In genomic region chr6:99568103-99568933, GRCh38 we compare ENCODE assay signal across 8 cellular contexts. TPM values are rescaled to one million over a fixed set of nuclear protein-coding genes. Genes with fewer than 3 reads are reported as not detected.
DNase-seq lines count a peak whose midpoint lies in the region; ATAC-seq, FAIRE-seq and TF ChIP-seq lines count a peak whose summit lies in the region.

Gene CCNC (minus strand): TSS chr6:99568660. CDS start chr6:99568527, 133 bp downstream.

- peak within 1 kb of the TSS; percentile 93 for H3K4me3 ChIP-seq in CD8-positive, alpha-beta T cell (ENCODE audit: low read depth, low read length)
- H3K4me3 ChIP-seq in H1 (ENCODE audit: extremely low read depth in 1 of 4, insufficient read depth in 2 of 4, low read depth in 3 of 4, low read length in 4 of 4) = peak within 1 kb of the TSS; percentile 81 to 98 (median 96)

- peak within 1 kb of the TSS; percentile 40 for H4K91ac ChIP-seq in H1 (replicated peaks; ENCODE audit: insufficient read length, low read length)

- ATAC-seq in CD8-positive, alpha-beta T cell = peak; percentile 94
- peak; percentile 98 for ATAC-seq in GM19463 (IDR thresholded peaks at IDR 0.05; ENCODE audit: unreplicated experiment)
- ATAC-seq in memory B cell (ENCODE audit: low read depth) = peak; percentile 95

- no peak within 1 kb of the TSS for H3K14ac ChIP-seq in H1 (ENCODE audit: insufficient read length)

- peak within 1 kb of the TSS; percentile 99 for H4K8ac ChIP-seq in H1 (ENCODE audit: extremely low read depth, insufficient read depth, low read length)

- CTCF ChIA-PET in CD8-positive, alpha-beta T cell (lab: Charles Lee) = interaction anchor here (0.7 to 1.5 kb wide), 5 partner anchors 17 to 49 kb away, joined by 3 to 8 read pairs (median 5); no protein-coding TSS in a partner anchor
- CTCF ChIA-PET in H1 (lab: Charles Lee; ENCODE audit: partially characterized antibody) = interaction anchor here (0.6 to 2.2 kb wide), 15 partner anchors 15 to 879 kb away, joined by 3 to 7 read pairs (median 4); no protein-coding TSS in a partner anchor

- peak; percentile 24 to 89 for TF ChIP-seq EP300 in H1 (IDR thresholded peaks at IDR 0.05; ENCODE audit: borderline replicate concordance in 1 of 2, low read depth in 2 of 2, low read length in 2 of 2)

- peak within 1 kb of the TSS; percentile 93; the same call in 1 of the 2 replicates for H2BK5ac ChIP-seq in H1 (ENCODE audit: low read depth, low read length)

- no peak within 1 kb of the TSS for H3K23ac ChIP-seq in H1 (ENCODE audit: insufficient read length)

- peak within 1 kb of the TSS; percentile 42; the same call in 1 of the 2 replicates for H2BK12ac ChIP-seq in H1 (ENCODE audit: low read depth, low read length)

- peak within 1 kb of the TSS; percentile 53 for H3K4ac ChIP-seq in H1 (replicated peaks; ENCODE audit: insufficient read length, low read depth, low read length)

- TF ChIP-seq POLR2A in H1 (IDR thresholded peaks at IDR 0.05; ENCODE audit: control extremely low read depth in 1 of 2, low read depth in 2 of 2, low read length in 2 of 2) = peak; percentile 95 to 99

- TF ChIP-seq RAD21 in H1 (IDR thresholded peaks at IDR 0.05 in 1 of 2, conservative IDR thresholded peaks at IDR 0.05 in 1 of 2; ENCODE audit: low read depth in 2 of 2, low read length in 2 of 2) = no peak; a peak in 1 of 4 replicates

- H2AFZ ChIP-seq in H1 (ENCODE audit: low read length) = peak within 1 kb of the TSS; percentile 47; the same call in 1 of the 2 replicates

- H3K27me3 Mint-ChIP-seq in CD8-positive, alpha-beta T cell (ENCODE audit: low read depth) = no peaks in the 10 kb centered on the region
- no peaks in the 10 kb centered on the region for H3K27me3 Mint-ChIP-seq in memory B cell

- H3K27me3 ChIP-seq in CD8-positive, alpha-beta T cell (ENCODE audit: insufficient read depth, low read length) = no peaks in the 10 kb centered on the region
- no peaks in the 10 kb centered on the region for H3K27me3 ChIP-seq in H1 (replicated peaks in 1 of 4; ENCODE audit: control insufficient read depth in 3 of 4, extremely low read depth in 1 of 4, insufficient read depth in 3 of 4, low read length in 3 of 4)

- no peaks in the 10 kb centered on the region for H3K9me3 Mint-ChIP-seq in CD8-positive, alpha-beta T cell
- no peaks in the 10 kb centered on the region for H3K9me3 Mint-ChIP-seq in memory B cell

- peak within 1 kb of the TSS; percentile 88 to 98 (median 97) for H3K9ac ChIP-seq in H1 (replicated peaks in 1 of 4; ENCODE audit: extremely low read depth in 1 of 4, low read depth in 3 of 4, low read length in 3 of 4)

- peaks cover 9 to 47% of the 10 kb centered on the region in 2 experiments; a peak in 3 of 4 replicates for H3K79me2 ChIP-seq in H1 (ENCODE audit: control insufficient read depth in 1 of 2, insufficient read depth in 2 of 2, low read length in 2 of 2)

- peak within 1 kb of the TSS; percentile 73 for H4K5ac ChIP-seq in H1 (ENCODE audit: insufficient read length, low read depth, low read length)

- H3K79me1 ChIP-seq in H1 (ENCODE audit: low read depth, low read length) = no peaks in the 10 kb centered on the region

- H4K20me1 ChIP-seq in H1 (replicated peaks in 1 of 2; ENCODE audit: control insufficient read depth in 1 of 2, insufficient read depth in 2 of 2, low read length in 2 of 2) = peaks cover 1 to 2% of the 10 kb centered on the region in 2 experiments

- no peak for TF ChIP-seq CTCF in CD8-positive, alpha-beta T cell (IDR thresholded peaks at IDR 0.05)
- no peak for TF ChIP-seq CTCF in H1 (IDR thresholded peaks at IDR 0.05; ENCODE audit: control extremely low read depth in 1 of 3, insufficient read depth in 1 of 3, low read depth in 1 of 3, low read length in 3 of 3)

- H3K36me3 ChIP-seq in CD8-positive, alpha-beta T cell (ENCODE audit: insufficient read depth, low read length) = no peaks in the 10 kb centered on the region
- no peaks in the 10 kb centered on the region for H3K36me3 ChIP-seq in H1 (ENCODE audit: control insufficient read depth in 2 of 4, insufficient read depth in 4 of 4, low read length in 3 of 4)

- H3K36me3 Mint-ChIP-seq in CD8-positive, alpha-beta T cell = peaks cover 14% of the 10 kb centered on the region
- no peaks in the 10 kb centered on the region for H3K36me3 Mint-ChIP-seq in memory B cell

- H3K4me2 ChIP-seq in H1 (ENCODE audit: insufficient read depth in 1 of 2, low read depth in 2 of 2, low read length in 2 of 2) = peak within 1 kb of the TSS; percentile 12 to 75

- H3K4me3 Mint-ChIP-seq in CD8-positive, alpha-beta T cell = peak within 1 kb of the TSS; percentile 98
- H3K4me3 Mint-ChIP-seq in memory B cell = peak within 1 kb of the TSS; percentile 91

- H2BK15ac ChIP-seq in H1 (ENCODE audit: low read length) = no peak within 1 kb of the TSS

- POLR2A ChIA-PET in CD8-positive, alpha-beta T cell (lab: Charles Lee) = interaction anchor here (0.6 to 2.8 kb wide), 11 partner anchors 16 to 143 kb away, joined by 3 to 12 read pairs (median 5); partner anchors contain the start of gene PNISR
- POLR2A ChIA-PET in H1 (lab: Charles Lee; ENCODE audit: partially characterized antibody) = interaction anchor here (0.7 to 4.6 kb wide), 36 partner anchors 8 to 285 kb away, joined by 3 to 60 read pairs (median 7); partner anchors contain the start of genes COQ3, FAXC and PNISR

- H3K4me1 ChIP-seq in CD8-positive, alpha-beta T cell (ENCODE audit: insufficient read depth, low read length) = peaks cover 17% of the 10 kb centered on the region
- peaks cover 0 to 2% (median 0%) of the 10 kb centered on the region in 4 experiments; a peak in 1 of 7 replicates for H3K4me1 ChIP-seq in H1 (replicated peaks in 1 of 4; ENCODE audit: control insufficient read depth in 3 of 4, insufficient read depth in 4 of 4, low read length in 3 of 4)

- DNase-seq in CD8-positive, alpha-beta T cell = peak; percentile 81 to 93 (median 87)
- DNase-seq in HPDE6-E6E7 (ENCODE audit: extremely low spot score) (peak; percentile 88), NOMO-1 (lab: John Stamatoyannopoulos, UW; ENCODE audit: unreplicated experiment in 2 of 2) (peak; percentile 83 to 87), H1 (ENCODE audit: low read depth in 1 of 2, low spot score in 2 of 2) (peak; percentile 93 to 97), memory B cell (ENCODE audit: low spot score in 2 of 2) (peak; percentile 86 to 92)
- peak; percentile 77 to 83 for DNase-seq in activated CD8-positive, alpha-beta memory T cell treated with anti-CD3 and anti-CD28 coated beads for 4 hours (ENCODE audit: low read depth in 2 of 2)
- DNase-seq in stimulated activated CD8-positive, alpha-beta memory T cell treated with anti-CD3 and anti-CD28 coated beads, Interleukin-12 subunit alpha, Interleukin-12 subunit beta, amount 100 ng/mL, for 24 hours (ENCODE audit: extremely low read depth) = peak; percentile 79

- H2BK120ac ChIP-seq in H1 (replicated peaks; ENCODE audit: low read depth, low read length) = no peak within 1 kb of the TSS

- peak within 1 kb of the TSS; percentile 76 for H3K27ac ChIP-seq in CD8-positive, alpha-beta T cell (ENCODE audit: low read depth, low read length)
- H3K27ac ChIP-seq in H1 (ENCODE audit: low read depth, low read length) = peak within 1 kb of the TSS; percentile 95

- peak; percentile 77 for FAIRE-seq in H1 (lab: Jason Lieb, UNC)

- no peak within 1 kb of the TSS for H2AK5ac ChIP-seq in H1 (ENCODE audit: low read depth, low read length)

- peak within 1 kb of the TSS; percentile 56 for H3K18ac ChIP-seq in H1 (ENCODE audit: extremely low read depth, low read length)

- H3K4me1 Mint-ChIP-seq in CD8-positive, alpha-beta T cell (ENCODE audit: low read depth) = peaks cover 40% of the 10 kb centered on the region
- H3K4me1 Mint-ChIP-seq in memory B cell = peaks cover 16% of the 10 kb centered on the region

- intact Hi-C loops in CD8-positive, alpha-beta T cell (cut with DNase I, micrococcal nuclease) = loop anchor here (1.0 to 2.0 kb wide), 7 partner anchors 42 to 174 kb away; partner anchors contain the start of genes PNISR (in 2 of the 2), USP45 (in 2 of the 2) and COQ3 (in 1 of the 2)

- WGBS in H1 (ENCODE audit: extremely low coverage in 1 of 2, insufficient coverage in 1 of 2, insufficient read length in 1 of 2, insufficient replicate concordance in 2 of 2, low coverage in 1 of 2, low lambda C conversion rate in 2 of 2, missing lambda C conversion rate in 1 of 2), 2 experiments = 2% methylated on average over 50 of the region's 64 CpGs; no CpG with 5 or more reads in 1 of the 2 experiments

- peak within 1 kb of the TSS; percentile 49 for H3K56ac ChIP-seq in H1 (replicated peaks; ENCODE audit: insufficient read length, low read depth, low read length)

- H2BK20ac ChIP-seq in H1 (ENCODE audit: low read length) = no peak within 1 kb of the TSS

- no peaks in the 10 kb centered on the region for H3K9me3 ChIP-seq in CD8-positive, alpha-beta T cell (ENCODE audit: low read length)
- H3K9me3 ChIP-seq in H1 (ENCODE audit: insufficient read depth in 2 of 2, low read depth in 1 of 2, low read length in 1 of 2) = no peaks in the 10 kb centered on the region

- no peaks in the 10 kb centered on the region for H3K23me2 ChIP-seq in H1 (ENCODE audit: low read depth, low read length)

- peak within 1 kb of the TSS; percentile 96 for H3K27ac Mint-ChIP-seq in CD8-positive, alpha-beta T cell
- H3K27ac Mint-ChIP-seq in memory B cell = peak within 1 kb of the TSS; percentile 93

TF ChIP-seq in H1, 55 proteins besides CTCF, POLR2A, EP300 and RAD21 (continues in another document):
- TF ChIP-seq SP4 (IDR thresholded peaks at IDR 0.05; ENCODE audit: low read length) = peak; percentile 95; the same call in 1 of the 2 replicates
- peak; percentile 99 for TF ChIP-seq CHD2 (IDR thresholded peaks at IDR 0.05; ENCODE audit: low read length)
- peak; percentile 99 for TF ChIP-seq ASH2L (IDR thresholded peaks at IDR 0.05; ENCODE audit: low read length)
- no peak for TF ChIP-seq FOSL1 (IDR thresholded peaks at IDR 0.05; ENCODE audit: insufficient read depth, low read depth, low read length)
- peak; percentile 100 for TF ChIP-seq TAF1 (IDR thresholded peaks at IDR 0.05; ENCODE audit: low read depth, low read length)
- TF ChIP-seq BRCA1 (IDR thresholded peaks at IDR 0.05; ENCODE audit: low read depth, low read length) = peak; percentile 97
- peak; percentile 99 for TF ChIP-seq TBP (IDR thresholded peaks at IDR 0.05; ENCODE audit: low read depth, low read length)
- peak; percentile 43; the same call in 1 of the 2 replicates for TF ChIP-seq KDM5A (IDR thresholded peaks at IDR 0.05; ENCODE audit: low read length)
- TF ChIP-seq NRF1 (IDR thresholded peaks at IDR 0.05; ENCODE audit: low read depth, low read length) = no peak

RNA-seq across cellular contexts. Expression of gene CCNC, which starts in this region (rescaled TPM):
- total RNA-seq in CD8-positive, alpha-beta T cell = 10 to 100 TPM; 48.0 to 50.8 TPM
- 94.5 and 107 TPM in 2 replicates for total RNA-seq in H1 (2021; fragmentation: NEBNext Ultra II Directional; extraction: Animal tissue kit (Norgen Biotek cat#: 25700))
- 20.1 and 45.4 TPM in 2 replicates for polyA plus RNA-seq in H1 (2011; rRNA removed)
- 53.2 TPM for polyA plus RNA-seq in H1 (2011; cell fraction: cytosol; rRNA removed)
- polyA plus RNA-seq in H1 (2011; cell fraction: nucleus; rRNA removed) = 18.5 TPM
- 45.0 to 56.3 TPM (median 50.3 TPM) in 4 replicates for polyA plus RNA-seq in H1 (2012, experiment 1 of 2)
- 10.3 TPM for polyA plus RNA-seq in H1 (2012, experiment 2 of 2)
- polyA plus RNA-seq in H1 (2013, experiment 1 of 2) = 59.4 TPM
- polyA plus RNA-seq in H1 (2013, experiment 2 of 2) = 57.2 TPM
- polyA minus RNA-seq in H1 (2011; rRNA and poly(A)+ RNA removed) = 100.0 and 164 TPM in 2 replicates
- 66.6 TPM for polyA minus RNA-seq in H1 (2011; cell fraction: cytosol; rRNA and poly(A)+ RNA removed)
- 52.5 TPM for polyA minus RNA-seq in H1 (2011; cell fraction: nucleus; rRNA and poly(A)+ RNA removed)

Comparison
In these comparisons a context has a peak if more than half of its experiments do, and no peak if none do; other contexts are left out.
1. Peak in every context shown above with its lines: DNase-seq, ATAC-seq, H3K4me3 ChIP-seq and H3K27ac ChIP-seq.